ENCODE assay signal across 8 cellular contexts in genomic region chr18:22872894-22873537, GRCh38.
DNase-seq lines count a peak whose midpoint lies in the region; ATAC-seq and TF ChIP-seq lines count a peak whose summit lies in the region.

No MANE protein-coding gene starts in this region.

- H3K4me2 ChIP-seq in hepatocyte: peak overlapping the region; percentile 60

- no peaks in the 10 kb centered on the region for H3K9me3 ChIP-seq in hepatocyte (ENCODE audit: low read depth)

- peak overlapping the region; percentile 67 for H2AFZ ChIP-seq in hepatocyte

- H3K79me2 ChIP-seq in hepatocyte: no peaks in the 10 kb centered on the region

- H3K4me3 ChIP-seq in hepatocyte: no peak overlapping the region

- no peaks in the 10 kb centered on the region for H4K20me1 ChIP-seq in hepatocyte (ENCODE audit: insufficient read depth, poor library complexity, severe bottlenecking)

- H3K4me1 Mint-ChIP-seq in CD14-positive monocyte (peaks cover 3% of the 10 kb centered on the region), IgD-negative memory B cell (peaks cover 5 to 8% (median 6%) of the 10 kb centered on the region in 3 donors)

- DNase-seq in CD14-positive monocyte (ENCODE audit: low spot score) (no peak), hepatocyte (ENCODE audit: low spot score) (peak; percentile 27), NCI-H446 treated with DMSO at 0.1 percent for 48 hours (lab: John Stamatoyannopoulos, UW) (no peak), HCEC 1CT (no peak), ureter (ENCODE audit: low spot score) (no peak), NCI-H1105 treated with DMSO at 0.1 percent for 48 hours (lab: John Stamatoyannopoulos, UW) (no peak)

- H3K27me3 ChIP-seq in hepatocyte: no peaks in the 10 kb centered on the region

- H3K27me3 Mint-ChIP-seq in CD14-positive monocyte (ENCODE audit: low read depth in 3 of 3) (peaks cover 0 to 5% (median 0%) of the 10 kb centered on the region in 3 donors), IgD-negative memory B cell (peaks cover 3% of the 10 kb centered on the region)

- H3K27ac Mint-ChIP-seq in CD14-positive monocyte: peak overlapping the region in 1 of 7 donors; percentile 62
- H3K27ac Mint-ChIP-seq in IgD-negative memory B cell: peak overlapping the region in 1 of 3 donors; percentile 42

- intact Hi-C loops in CD14-positive monocyte (cut with micrococcal nuclease): no loop called here

- TF ChIP-seq CTCF in CD14-positive monocyte (IDR thresholded peaks at IDR 0.05) (no peak), hepatocyte (IDR thresholded peaks at IDR 0.05; ENCODE audit: poor library complexity) (no peak)

- 63% methylated on average over 8 of the region's 8 CpGs for WGBS in hepatocyte (ENCODE audit: low lambda C conversion rate, missing lambda C conversion rate)

- peak overlapping the region; percentile 46 to 70 for H3K4me3 Mint-ChIP-seq in CD14-positive monocyte
- peak overlapping the region in 3 of 4 donors; percentile 6 to 49 (median 46) for H3K4me3 Mint-ChIP-seq in IgD-negative memory B cell

- H3K4me1 ChIP-seq in hepatocyte (ENCODE audit: insufficient read depth): peaks cover 4% of the 10 kb centered on the region

- peak overlapping the region; percentile 73 for H3K27ac ChIP-seq in hepatocyte

- H3K36me3 ChIP-seq in hepatocyte (replicated peaks; ENCODE audit: insufficient read depth, low read depth): no peaks in the 10 kb centered on the region

- peak; percentile 64 for ATAC-seq in GM19351 (IDR thresholded peaks at IDR 0.05; ENCODE audit: unreplicated experiment)

- H3K36me3 Mint-ChIP-seq in CD14-positive monocyte: no peaks in the 10 kb centered on the region
- H3K36me3 Mint-ChIP-seq in IgD-negative memory B cell: no peaks in the 10 kb centered on the region

- H3K9me2 ChIP-seq in hepatocyte (replicated peaks; ENCODE audit: insufficient read depth): no peaks in the 10 kb centered on the region

- H3K9me3 Mint-ChIP-seq in CD14-positive monocyte (peaks cover 0 to 9% (median 4%) of the 10 kb centered on the region in 7 donors), IgD-negative memory B cell (no peaks in the 10 kb centered on the region)
